18 cellular contexts compared by ENCODE assay signal in the genomic region with DNA sequence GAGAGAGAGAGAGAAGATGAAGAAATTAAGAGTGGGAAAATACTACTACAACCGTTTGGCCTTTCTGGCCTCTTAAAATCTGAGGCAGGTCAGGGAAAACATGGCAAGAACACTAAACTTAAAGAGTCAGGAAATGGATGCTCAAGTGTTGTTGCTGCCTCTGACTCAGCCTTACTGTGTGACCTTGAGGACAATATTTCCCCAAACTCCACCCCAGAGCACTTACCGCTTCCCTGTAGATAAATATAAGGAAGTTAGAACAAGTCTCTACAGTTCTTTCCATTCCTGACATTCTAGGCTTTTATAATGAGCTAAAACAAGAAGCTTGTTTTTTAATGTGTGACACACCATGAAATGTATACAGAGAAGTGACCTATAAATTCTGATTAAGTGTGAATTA.
A peak's percentile ranks its signal among the peaks of the same experiment; 100 is the strongest.
DNase-seq lines count a peak whose midpoint lies in the region; ATAC-seq, FAIRE-seq and TF ChIP-seq lines count a peak whose summit lies in the region.
"Had no signal": no experiment of that assay in that cellular context is flagged by ENCODE, and none has a peak within 500 bp of the region (broad histone marks: within the 10 kb centered on the region; RNA-seq: fewer than 3 reads in every experiment).

No MANE protein-coding gene starts in this region.

- H4K20me1 ChIP-seq in SK-N-SH (ENCODE audit: insufficient read depth) (no peaks in the 10 kb centered on the region), endothelial cell of umbilical vein (replicated peaks; ENCODE audit: control insufficient read depth, extremely low read depth, insufficient read depth, low read length) (no peaks in the 10 kb centered on the region)
- H4K20me1 ChIP-seq: BLaER1 had no signal

- H3K4me2 ChIP-seq in SK-N-SH: no peak overlapping the region
- H3K4me2 ChIP-seq in endothelial cell of umbilical vein (ENCODE audit: insufficient read depth, low read length): peak overlapping the region; percentile 69
- H3K4me2 ChIP-seq in mesenchymal stem cell (ENCODE audit: low read length, poor library complexity, severe bottlenecking): no peak overlapping the region
- H3K4me2 ChIP-seq: BLaER1, KMS-11 had no signal

- H2BK12ac ChIP-seq in mesenchymal stem cell (ENCODE audit: low read length in 2 of 2): no peak overlapping the region

- no peak for TF ChIP-seq RAD21 in SK-N-SH (IDR thresholded peaks at IDR 0.05; ENCODE audit: low read length)

- H3K27me3 Mint-ChIP-seq in T-helper 2 cell treated with Interferon-gamma antibody and Interleukin-4, amounts not matched to agents 5 μg/mL and 100 μg/mL, for 36 hours (ENCODE audit: low read depth): no peaks in the 10 kb centered on the region

- FAIRE-seq in endothelial cell of umbilical vein (lab: Jason Lieb, UNC): peak; percentile 87
- FAIRE-seq: GM12892 had no signal

- no peak overlapping the region for H2BK15ac ChIP-seq in mesenchymal stem cell (ENCODE audit: low read depth, poor library complexity, severe bottlenecking)

- no peak overlapping the region for H2AK5ac ChIP-seq in mesenchymal stem cell (ENCODE audit: low read length, severe bottlenecking)

- peak overlapping the region; percentile 10; the same call in 1 of the 2 replicates for H2AFZ ChIP-seq in SK-N-SH (ENCODE audit: low read depth)
- peak overlapping the region; percentile 65 for H2AFZ ChIP-seq in endothelial cell of umbilical vein (ENCODE audit: low read depth, low read length)
- no peak overlapping the region for H2AFZ ChIP-seq in mesenchymal stem cell (ENCODE audit: low read depth, low read length)

- H3K9me2 ChIP-seq in SK-N-SH: no peaks in the 10 kb centered on the region

- H3K79me2 ChIP-seq in SK-N-SH (ENCODE audit: insufficient read depth) (no peaks in the 10 kb centered on the region), endothelial cell of umbilical vein (ENCODE audit: control insufficient read depth, insufficient read depth, low read length) (no peaks in the 10 kb centered on the region)

- no peak overlapping the region for H2BK5ac ChIP-seq in mesenchymal stem cell (ENCODE audit: low read depth, low read length, poor library complexity, severe bottlenecking)

- H3K4me1 Mint-ChIP-seq in T-helper 2 cell treated with Interferon-gamma antibody and Interleukin-4, amounts not matched to agents 5 μg/mL and 100 μg/mL, for 36 hours (ENCODE audit: low read depth): no peaks in the 10 kb centered on the region
- H3K4me1 Mint-ChIP-seq: activated B cell treated with CpG ODN at 0.5 μM for 24 hours; naive thymus-derived CD4-positive, alpha-beta T cell; stimulated activated effector memory CD8-positive, alpha-beta T cell treated with anti-CD3 and anti-CD28 coated beads, Interleukin-12 subunit alpha, Interleukin-12 subunit beta, amount 100 ng/mL, for 72 hours had no signal

- intact Hi-C loops in endothelial cell of umbilical vein (cut with micrococcal nuclease): loop anchor here (1.0 kb wide), 2 partner anchors 10 to 68 kb away; no protein-coding TSS in a partner anchor

- H3K27ac ChIP-seq in SK-N-SH (ENCODE audit: low read depth in 2 of 2, low read length in 1 of 2) (peak overlapping the region in 1 of 2 experiments; percentile 86; a peak in 3 of 4 replicates), endothelial cell of umbilical vein (ENCODE audit: insufficient read depth, low read depth, low read length) (peak overlapping the region; percentile 82), mesenchymal stem cell (ENCODE audit: low read length, poor library complexity, severe bottlenecking) (no peak overlapping the region)
- H3K27ac ChIP-seq: BLaER1, coronary artery, KMS-11 had no signal

- no peaks in the 10 kb centered on the region for H3K9me1 ChIP-seq in endothelial cell of umbilical vein (replicated peaks; ENCODE audit: control insufficient read depth, extremely low read depth, insufficient read depth, low read length)

- dilution Hi-C loops in endothelial cell of umbilical vein (cut with MboI; ENCODE audit: extremely low pct_ligation_motif_present, low sequenced_read_pairs): no loop called here

- no TSS peak for BruUV-seq in endothelial cell of umbilical vein (replicated peaks; lab: Mats Ljungman, UMichigan)

- no peak overlapping the region for H3K14ac ChIP-seq in mesenchymal stem cell (ENCODE audit: low read length in 2 of 2)

- H3F3A ChIP-seq in SK-N-SH (replicated peaks; ENCODE audit: insufficient read depth): peaks cover 35% of the 10 kb centered on the region

- TF ChIP-seq CTCF in SK-N-SH (IDR thresholded peaks at IDR 0.05): no peak
- no peak for TF ChIP-seq CTCF in endothelial cell of umbilical vein (IDR thresholded peaks at IDR 0.05; ENCODE audit: extremely low read depth in 1 of 2, insufficient read depth in 1 of 2, low read depth in 1 of 2, low read length in 2 of 2)

- WGBS in SK-N-SH (ENCODE audit: low lambda C conversion rate): 51% methylated on average over 2 of the region's 2 CpGs
- WGBS in mesenchymal stem cell: no CpG with 5 or more reads among the region's 2 CpGs

- H3K4me3 Mint-ChIP-seq in T-helper 2 cell treated with Interferon-gamma antibody and Interleukin-4, amounts not matched to agents 5 μg/mL and 100 μg/mL, for 36 hours: no peak overlapping the region
- H3K4me3 Mint-ChIP-seq: activated B cell treated with CpG ODN at 0.5 μM for 24 hours; naive thymus-derived CD4-positive, alpha-beta T cell; stimulated activated effector memory CD8-positive, alpha-beta T cell treated with anti-CD3 and anti-CD28 coated beads, Interleukin-12 subunit alpha, Interleukin-12 subunit beta, amount 100 ng/mL, for 72 hours had no signal

- peak; percentile 69 for DNase-seq in EL
- no peak for DNase-seq in SK-N-SH
- peak; percentile 86 for DNase-seq in endothelial cell of umbilical vein (ENCODE audit: low read depth, low spot score)
- peak; percentile 80 for DNase-seq in mesenchymal stem cell
- no peak for DNase-seq in T-helper 2 cell treated with Interferon-gamma antibody and Interleukin-4, amounts not matched to agents 5 μg/mL and 100 μg/mL, for 36 hours (ENCODE audit: low spot score)
- no peak for DNase-seq in nucleus accumbens (lab: John Stamatoyannopoulos, UW)
- DNase-seq: activated B cell treated with CpG ODN at 0.5 μM for 24 hours; naive thymus-derived CD4-positive, alpha-beta T cell; right cardiac atrium; SHP77 treated with DMSO at 0.1 percent for 48 hours; stimulated activated CD4-positive, alpha-beta T cell treated with anti-CD3 and anti-CD28 coated beads, Interleukin-4, amount 100 ng/mL, for 24 hours had no signal

- no peak overlapping the region for H2BK120ac ChIP-seq in mesenchymal stem cell (ENCODE audit: low read depth, low read length)

- H3K27me3 ChIP-seq in SK-N-SH (ENCODE audit: insufficient read depth) (no peaks in the 10 kb centered on the region), endothelial cell of umbilical vein (ENCODE audit: control insufficient read depth in 2 of 2, insufficient read depth in 2 of 2, low read length in 2 of 2) (no peaks in the 10 kb centered on the region), mesenchymal stem cell (ENCODE audit: control insufficient read depth in 1 of 2, insufficient read depth in 1 of 2, low read length in 2 of 2) (no peaks in the 10 kb centered on the region)
- H3K27me3 ChIP-seq: BLaER1 had no signal

- ATAC-seq in HG03139 (IDR thresholded peaks at IDR 0.05; ENCODE audit: unreplicated experiment) (no peak), GM21360 (IDR thresholded peaks at IDR 0.05; ENCODE audit: unreplicated experiment) (no peak)
- ATAC-seq: naive thymus-derived CD4-positive, alpha-beta T cell; right cardiac atrium; stimulated activated effector memory CD8-positive, alpha-beta T cell treated with anti-CD3 and anti-CD28 coated beads, Interleukin-12 subunit alpha, Interleukin-12 subunit beta, amount 100 ng/mL, for 72 hours had no signal

- H3K27ac Mint-ChIP-seq in T-helper 2 cell treated with Interferon-gamma antibody and Interleukin-4, amounts not matched to agents 5 μg/mL and 100 μg/mL, for 36 hours: no peak overlapping the region
- H3K27ac Mint-ChIP-seq: activated B cell treated with CpG ODN at 0.5 μM for 24 hours; naive thymus-derived CD4-positive, alpha-beta T cell; stimulated activated effector memory CD8-positive, alpha-beta T cell treated with anti-CD3 and anti-CD28 coated beads, Interleukin-12 subunit alpha, Interleukin-12 subunit beta, amount 100 ng/mL, for 72 hours had no signal

- H3K23ac ChIP-seq in mesenchymal stem cell (ENCODE audit: low read length in 2 of 2): no peak overlapping the region

- no peak overlapping the region for H4K8ac ChIP-seq in mesenchymal stem cell (ENCODE audit: low read length)

- H3K36me3 Mint-ChIP-seq in T-helper 2 cell treated with Interferon-gamma antibody and Interleukin-4, amounts not matched to agents 5 μg/mL and 100 μg/mL, for 36 hours (ENCODE audit: low read depth): no peaks in the 10 kb centered on the region
- H3K36me3 Mint-ChIP-seq: naive thymus-derived CD4-positive, alpha-beta T cell; stimulated activated effector memory CD8-positive, alpha-beta T cell treated with anti-CD3 and anti-CD28 coated beads, Interleukin-12 subunit alpha, Interleukin-12 subunit beta, amount 100 ng/mL, for 72 hours had no signal

- H3K79me1 ChIP-seq in mesenchymal stem cell (replicated peaks; ENCODE audit: low read length, poor library complexity, severe bottlenecking): no peaks in the 10 kb centered on the region

- H3K9me3 ChIP-seq in SK-N-SH (no peaks in the 10 kb centered on the region), endothelial cell of umbilical vein (replicated peaks; ENCODE audit: control insufficient read depth, insufficient read depth, low read length) (no peaks in the 10 kb centered on the region), mesenchymal stem cell (ENCODE audit: control insufficient read depth, low read length) (no peaks in the 10 kb centered on the region)
- H3K9me3 ChIP-seq: BLaER1 had no signal

- CTCF ChIA-PET in SK-N-SH (lab: Yijun Ruan, JAX): no interaction called here
- CTCF ChIA-PET in endothelial cell of umbilical vein (lab: Charles Lee): interaction anchor here (1.5 kb wide), 1 partner anchor 9 kb away, joined by 8 read pairs; no protein-coding TSS in a partner anchor

- no peak for TF ChIP-seq POLR2A in endothelial cell of umbilical vein (IDR thresholded peaks at IDR 0.05; ENCODE audit: low read depth, low read length)

- no peak overlapping the region for H3K4ac ChIP-seq in mesenchymal stem cell (ENCODE audit: low read depth in 1 of 2, low read length in 2 of 2)

- H3K9ac ChIP-seq in SK-N-SH: peak overlapping the region; percentile 32; the same call in 1 of the 2 replicates
- no peak overlapping the region for H3K9ac ChIP-seq in endothelial cell of umbilical vein (replicated peaks; ENCODE audit: extremely low read depth, insufficient read depth, low read length)
- no peak overlapping the region for H3K9ac ChIP-seq in mesenchymal stem cell (ENCODE audit: low read length)
- H3K9ac ChIP-seq: BLaER1, KMS-11 had no signal

- H4K91ac ChIP-seq in mesenchymal stem cell (ENCODE audit: low read length): no peak overlapping the region

- no peak overlapping the region for H3K18ac ChIP-seq in mesenchymal stem cell (ENCODE audit: low read depth in 1 of 2, low read length in 2 of 2)

- POLR2A ChIA-PET in SK-N-SH (lab: Yijun Ruan, JAX) (no interaction called here), endothelial cell of umbilical vein (lab: Charles Lee) (no interaction called here)

- H3K4me1 ChIP-seq in SK-N-SH (ENCODE audit: control insufficient read depth in 1 of 2, insufficient read depth in 2 of 2, low read depth in 1 of 2, low read length in 1 of 2) (peaks cover 0 to 39% of the 10 kb centered on the region in 2 experiments; a peak in 2 of 4 replicates), endothelial cell of umbilical vein (ENCODE audit: control insufficient read depth, extremely low read depth, insufficient read depth, low read length) (peaks cover 35% of the 10 kb centered on the region), mesenchymal stem cell (ENCODE audit: control insufficient read depth, insufficient read depth, low read depth, low read length) (peaks cover 2% of the 10 kb centered on the region)
- H3K4me1 ChIP-seq: BLaER1 had no signal

- H3K36me3 ChIP-seq in SK-N-SH (replicated peaks in 1 of 2; ENCODE audit: control insufficient read depth in 1 of 2, insufficient read depth in 2 of 2, low read length in 1 of 2) (no peaks in the 10 kb centered on the region), endothelial cell of umbilical vein (ENCODE audit: control insufficient read depth in 2 of 2, extremely low read depth in 1 of 2, insufficient read depth in 2 of 2, low read length in 2 of 2) (no peaks in the 10 kb centered on the region), mesenchymal stem cell (ENCODE audit: control insufficient read depth in 1 of 2, insufficient read depth in 2 of 2, low read depth in 1 of 2, low read length in 2 of 2) (no peaks in the 10 kb centered on the region)
- H3K36me3 ChIP-seq: BLaER1 had no signal

- H3K9me3 Mint-ChIP-seq in T-helper 2 cell treated with Interferon-gamma antibody and Interleukin-4, amounts not matched to agents 5 μg/mL and 100 μg/mL, for 36 hours: no peaks in the 10 kb centered on the region
- H3K9me3 Mint-ChIP-seq: activated B cell treated with CpG ODN at 0.5 μM for 24 hours; stimulated activated effector memory CD8-positive, alpha-beta T cell treated with anti-CD3 and anti-CD28 coated beads, Interleukin-12 subunit alpha, Interleukin-12 subunit beta, amount 100 ng/mL, for 72 hours had no signal

- TF ChIP-seq EP300 in SK-N-SH (IDR thresholded peaks at IDR 0.05; ENCODE audit: borderline replicate concordance in 1 of 2, low read depth in 1 of 2, low read length in 1 of 2): no peak

- H3K4me3 ChIP-seq in SK-N-SH (ENCODE audit: low read depth in 2 of 2, low read length in 1 of 2) (no peak overlapping the region), endothelial cell of umbilical vein (replicated peaks in 1 of 3; ENCODE audit: insufficient read depth in 1 of 3, low read depth in 1 of 3, low read length in 3 of 3) (no peak overlapping the region), mesenchymal stem cell (ENCODE audit: insufficient read depth in 1 of 2, low read depth in 1 of 2, low read length in 2 of 2) (no peak overlapping the region)
- H3K4me3 ChIP-seq: BLaER1, coronary artery had no signal

Comparison
In these comparisons a context has a peak if more than half of its experiments do, and no peak if none do; other contexts are left out.
1. DNase-seq: peak in EL (single experiment), endothelial cell of umbilical vein (single experiment) and mesenchymal stem cell (single experiment); none in SK-N-SH (single experiment), T-helper 2 cell treated with Interferon-gamma antibody and Interleukin-4, amounts not matched to agents 5 μg/mL and 100 μg/mL, for 36 hours (single experiment) and nucleus accumbens (0 of 56).